ENCODE assay signal across 1 cellular context in genomic region chr12:40099423-40099853, GRCh38.
TF ChIP-seq lines count a peak whose summit lies in the region.

No MANE protein-coding gene starts in this region.

TF ChIP-seq in K562, 482 proteins besides CTCF, POLR2A, EP300 and RAD21 (continued from another document and continues in another):
- no peak for TF ChIP-seq GABPB1 (CRISPR knock-in tag; IDR thresholded peaks at IDR 0.05)
- no peak for TF ChIP-seq ZNF311 (CRISPR knock-in tag; IDR thresholded peaks at IDR 0.05)
- no peak for TF ChIP-seq GABPB2 (CRISPR knock-in tag; conservative IDR thresholded peaks at IDR 0.05)
- TF ChIP-seq ZNF174 (CRISPR knock-in tag; IDR thresholded peaks at IDR 0.05): no peak
- no peak for TF ChIP-seq ZNF184 (CRISPR knock-in tag; IDR thresholded peaks at IDR 0.05)
- TF ChIP-seq CBX8 (IDR thresholded peaks at IDR 0.05; ENCODE audit: borderline replicate concordance, extremely low read depth, low read depth, low read length, poor library complexity, severe bottlenecking): no peak
- TF ChIP-seq RBBP5 (IDR thresholded peaks at IDR 0.05; ENCODE audit: borderline replicate concordance, insufficient read depth, low read length, poor library complexity, severe bottlenecking): no peak
- TF ChIP-seq PHTF2 (CRISPR knock-in tag; IDR thresholded peaks at IDR 0.05): no peak
- no peak for TF ChIP-seq GTF2A2 (tag; IDR thresholded peaks at IDR 0.05)
- TF ChIP-seq YY1 (IDR thresholded peaks at IDR 0.05; ENCODE audit: borderline replicate concordance in 1 of 3, control insufficient read depth in 1 of 3, extremely low read depth in 1 of 3, insufficient read depth in 3 of 3, insufficient read length in 1 of 3, insufficient replicate concordance in 2 of 3, low read depth in 1 of 3, low read length in 2 of 3): no peak
- TF ChIP-seq SAFB2 (IDR thresholded peaks at IDR 0.05; ENCODE audit: borderline replicate concordance, low read depth, low read length, severe bottlenecking): no peak
- no peak for TF ChIP-seq GTF2E2 (tag; IDR thresholded peaks at IDR 0.05)
- peak; percentile 11; the same call in 1 of the 2 replicates for TF ChIP-seq TAL1 (IDR thresholded peaks at IDR 0.05)
- no peak for TF ChIP-seq ZNF609 (CRISPR knock-in tag; IDR thresholded peaks at IDR 0.05; ENCODE audit: borderline replicate concordance)
- TF ChIP-seq ZKSCAN3 (CRISPR knock-in tag; IDR thresholded peaks at IDR 0.05): no peak
- no peak for TF ChIP-seq FIP1L1 (IDR thresholded peaks at IDR 0.05; ENCODE audit: low read depth, low read length, poor library complexity, severe bottlenecking)
- no peak for TF ChIP-seq IRF9 (tag; IDR thresholded peaks at IDR 0.05)
- no peak for TF ChIP-seq MCM7 (IDR thresholded peaks at IDR 0.05)
- TF ChIP-seq HMG20B (CRISPR knock-in tag; IDR thresholded peaks at IDR 0.05): no peak
- no peak for TF ChIP-seq SIX5 (IDR thresholded peaks at IDR 0.05; ENCODE audit: borderline replicate concordance in 1 of 2, insufficient read depth in 1 of 2, low read depth in 1 of 2, low read length in 2 of 2)
- no peak for TF ChIP-seq MCM2 (IDR thresholded peaks at IDR 0.05; ENCODE audit: low read depth)
- no peak for TF ChIP-seq PRMT5 (CRISPR knock-in tag; IDR thresholded peaks at IDR 0.05)
- no peak for TF ChIP-seq SMAD3 (CRISPR knock-in tag; conservative IDR thresholded peaks at IDR 0.05)
- no peak for TF ChIP-seq PHF8 (IDR thresholded peaks at IDR 0.05; ENCODE audit: borderline replicate concordance, low read length)
- TF ChIP-seq ZNF280A (IDR thresholded peaks at IDR 0.05; ENCODE audit: low read depth, partially characterized antibody): no peak
- no peak for TF ChIP-seq ZSCAN29 (IDR thresholded peaks at IDR 0.05)
- TF ChIP-seq GATA2 (CRISPR knock-in tag; IDR thresholded peaks at IDR 0.05): peak; percentile 51; the same call in 1 of the 2 replicates
- TF ChIP-seq TRIM25 (IDR thresholded peaks at IDR 0.05; ENCODE audit: borderline replicate concordance): no peak
- TF ChIP-seq HOXB6 (CRISPR knock-in tag; IDR thresholded peaks at IDR 0.05; ENCODE audit: borderline replicate concordance): no peak
- TF ChIP-seq THRA (IDR thresholded peaks at IDR 0.05): no peak
- no peak for TF ChIP-seq SIN3B (IDR thresholded peaks at IDR 0.05; ENCODE audit: low read depth)
- peak; percentile 65 to 81; a peak in 2 of 4 replicates for TF ChIP-seq FOXK2 (conservative IDR thresholded peaks at IDR 0.05 in 1 of 2, IDR thresholded peaks at IDR 0.05 in 1 of 2; ENCODE audit: low read depth in 2 of 2)
- no peak for TF ChIP-seq NFIC (IDR thresholded peaks at IDR 0.05)
- TF ChIP-seq RBM22 (IDR thresholded peaks at IDR 0.05; ENCODE audit: low read depth, low read length, poor library complexity, severe bottlenecking): no peak
- TF ChIP-seq SMAD2 (IDR thresholded peaks at IDR 0.05; ENCODE audit: low read depth, low read length): no peak
- TF ChIP-seq XRCC5 (IDR thresholded peaks at IDR 0.05; ENCODE audit: low read depth, low read length): no peak
- TF ChIP-seq PHB (CRISPR knock-in tag; IDR thresholded peaks at IDR 0.05): no peak
- no peak for TF ChIP-seq EGR1 (conservative IDR thresholded peaks at IDR 0.05)
- no peak for TF ChIP-seq ZNF274 (IDR thresholded peaks at IDR 0.05; ENCODE audit: borderline replicate concordance, low read depth, low read length)
- TF ChIP-seq RUNX1 (IDR thresholded peaks at IDR 0.05; ENCODE audit: low read depth): no peak
- TF ChIP-seq ARID1B (IDR thresholded peaks at IDR 0.05): peak; percentile 78
- peak in 1 of 2 experiments; percentile 69; a peak in 1 of 3 replicates for TF ChIP-seq CBX3 (IDR thresholded peaks at IDR 0.05; ENCODE audit: borderline replicate concordance in 1 of 2, low read length in 2 of 2)
- no peak for TF ChIP-seq KDM2B (CRISPR knock-in tag; IDR thresholded peaks at IDR 0.05)
- no peak for TF ChIP-seq CHD4 (IDR thresholded peaks at IDR 0.05; ENCODE audit: insufficient read depth, insufficient replicate concordance, low read depth, low read length, poor library complexity, severe bottlenecking)
- TF ChIP-seq ZBTB17 (CRISPR knock-in tag; IDR thresholded peaks at IDR 0.05): no peak
- TF ChIP-seq ZKSCAN1 (IDR thresholded peaks at IDR 0.05; ENCODE audit: low read depth, low read length): no peak
- TF ChIP-seq SMARCA5 (IDR thresholded peaks at IDR 0.05): no peak
- no peak for TF ChIP-seq TGIF2 (CRISPR knock-in tag; IDR thresholded peaks at IDR 0.05)
- TF ChIP-seq DACH1 (IDR thresholded peaks at IDR 0.05; ENCODE audit: partially characterized antibody): no peak
- TF ChIP-seq RERE (CRISPR knock-in tag; IDR thresholded peaks at IDR 0.05; ENCODE audit: borderline replicate concordance): no peak
- TF ChIP-seq SAFB (IDR thresholded peaks at IDR 0.05; ENCODE audit: borderline replicate concordance, low read depth, low read length): no peak
- no peak for TF ChIP-seq HNRNPK (IDR thresholded peaks at IDR 0.05; ENCODE audit: low read depth, low read length, poor library complexity, severe bottlenecking)
- TF ChIP-seq ZNF589 (CRISPR knock-in tag; IDR thresholded peaks at IDR 0.05; ENCODE audit: low read depth): no peak
- no peak for TF ChIP-seq BRF2 (IDR thresholded peaks at IDR 0.05; ENCODE audit: borderline replicate concordance, insufficient read depth, insufficient read length)
- no peak for TF ChIP-seq MTA1 (IDR thresholded peaks at IDR 0.05; ENCODE audit: borderline replicate concordance)
- no peak for TF ChIP-seq ZNF436 (CRISPR knock-in tag; IDR thresholded peaks at IDR 0.05)
- TF ChIP-seq ZNF23 (CRISPR knock-in tag; IDR thresholded peaks at IDR 0.05): no peak
